ENCODE assay signal across 19 cellular contexts in genomic region chr19:34957830-34958751, GRCh38. TPM values are rescaled to one million over a fixed set of nuclear protein-coding genes. Genes with fewer than 3 reads are reported as not detected.
A peak's percentile ranks its signal among the peaks of the same experiment; 100 is the strongest.
DNase-seq lines count a peak whose midpoint lies in the region; ATAC-seq, FAIRE-seq and TF ChIP-seq lines count a peak whose summit lies in the region.
"Had no signal": no experiment of that assay in that cellular context is flagged by ENCODE, and none has a peak within 500 bp of the region (broad histone marks: within the 10 kb centered on the region; RNA-seq: fewer than 3 reads in every experiment).

No MANE protein-coding gene starts in this region.

- BruUV-seq in K562 (replicated peaks; lab: Mats Ljungman, UMichigan) = TSS peak; percentile 13

- DNase-seq in GM12892 (ENCODE audit: insufficient read length) (no peak), K562 (ENCODE audit: extremely low read depth in 1 of 4, low spot score in 3 of 4) (no peak), neuronal stem cell (ENCODE audit: low spot score) (no peak), H54 (ENCODE audit: insufficient read length, low spot score) (no peak)
- no peak for DNase-seq in natural killer cell treated with Interleukin-12 subunit alpha and Interleukin-12 subunit beta and Interleukin-15 and Interleukin-18, amount 100 ng/mL, for 72 hours (ENCODE audit: low spot score)
- DNase-seq: GM23248, Kasumi-1, NCI-H1105 treated with DMSO at 0.1 percent for 48 hours, NCI-H187 treated with DMSO at 0.1 percent for 48 hours, NCI-H2171, NCI-H446 treated with DMSO at 0.1 percent for 48 hours, NCI-H774, Peyer's patch, Right ventricle myocardium superior, SK-N-SH had no signal

- H3K9me1 ChIP-seq in K562 (ENCODE audit: control insufficient read depth, insufficient read depth, low read length) = no peaks in the 10 kb centered on the region

- H3K27ac Mint-ChIP-seq in natural killer cell treated with Interleukin-12 subunit alpha and Interleukin-12 subunit beta and Interleukin-15 and Interleukin-18, amount 100 ng/mL, for 72 hours = no peak overlapping the region
- H3K27ac Mint-ChIP-seq: B cell had no signal

- H3K23ac ChIP-seq in neuronal stem cell (ENCODE audit: low read depth, low read length, poor library complexity) = no peak overlapping the region

- CTCF ChIA-PET in K562 (lab: Yijun Ruan, JAX; ENCODE audit: low intra/inter-chr PET ratio) = no interaction called here

- no peak overlapping the region for H3K4ac ChIP-seq in neuronal stem cell (ENCODE audit: low read length)

- H3K36me3 ChIP-seq in BLaER1 (peaks cover 92% of the 10 kb centered on the region), K562 (ENCODE audit: control insufficient read depth, insufficient read depth, low read length) (peaks cover 71% of the 10 kb centered on the region), muscle layer of duodenum (ENCODE audit: control insufficient read depth in 1 of 2, insufficient read depth in 2 of 2, low read length in 2 of 2) (peaks cover 32 to 71% of the 10 kb centered on the region in 2 donors), neuronal stem cell (replicated peaks in 1 of 2; ENCODE audit: control insufficient read depth in 2 of 2, insufficient read depth in 2 of 2, low read length in 2 of 2) (peaks cover 32 to 44% of the 10 kb centered on the region in 2 donors)

- H3K27ac ChIP-seq in BLaER1 (no peak overlapping the region), K562 (ENCODE audit: extremely low read depth, low read depth, low read length) (no peak overlapping the region), muscle layer of duodenum (ENCODE audit: low read length) (no peak overlapping the region), neuronal stem cell (replicated peaks; ENCODE audit: low read length) (no peak overlapping the region)
- H3K27ac ChIP-seq: GM23248, Peyer's patch had no signal

- H2BK120ac ChIP-seq in neuronal stem cell (ENCODE audit: low read depth, low read length) = no peak overlapping the region

- H4K20me1 ChIP-seq in BLaER1 (no peaks in the 10 kb centered on the region), K562 (replicated peaks; ENCODE audit: control insufficient read depth, insufficient read depth, low read length) (no peaks in the 10 kb centered on the region)

- H3K4me2 ChIP-seq in BLaER1 = no peak overlapping the region
- no peak overlapping the region; the same call in 1 of the 2 replicates for H3K4me2 ChIP-seq in K562 (ENCODE audit: insufficient read depth, low read length)
- H3K4me2 ChIP-seq in neuronal stem cell (ENCODE audit: insufficient read depth, low read length, poor library complexity, severe bottlenecking) = no peak overlapping the region
- H3K4me2 ChIP-seq: SK-N-SH had no signal

- no peak overlapping the region for H4K91ac ChIP-seq in neuronal stem cell (ENCODE audit: low read depth, low read length, poor library complexity)

- TF ChIP-seq EP300 in K562 (IDR thresholded peaks at IDR 0.05; ENCODE audit: low read length) = no peak

- no peak for ATAC-seq in K562
- ATAC-seq in natural killer cell treated with Interleukin-12 subunit alpha and Interleukin-12 subunit beta and Interleukin-15 and Interleukin-18, amount 100 ng/mL, for 72 hours = no peak
- no peak for ATAC-seq in HG02973 (IDR thresholded peaks at IDR 0.05; ENCODE audit: unreplicated experiment)

- WGBS in K562 (ENCODE audit: insufficient coverage, low coverage, missing lambda C conversion rate) = 87% methylated on average over 22 of the region's 22 CpGs
- no CpG with 5 or more reads among the region's 22 CpGs for WGBS in neuronal stem cell (ENCODE audit: extremely low coverage in 2 of 2, insufficient read length in 2 of 2, insufficient replicate concordance in 1 of 2), 2 donors

- in situ Hi-C loops in K562 (cut with MboI) = no loop called here

- H3K4me1 ChIP-seq in BLaER1 (peaks cover 16% of the 10 kb centered on the region), K562 (replicated peaks in 1 of 2; ENCODE audit: control insufficient read depth in 2 of 2, insufficient read depth in 2 of 2, low read length in 2 of 2) (peaks cover 12 to 15% of the 10 kb centered on the region in 2 experiments; a peak in 4 of 5 replicates), muscle layer of duodenum (ENCODE audit: control insufficient read depth in 1 of 2, insufficient read depth in 2 of 2, low read length in 2 of 2) (peaks cover 7 to 13% of the 10 kb centered on the region in 2 donors), neuronal stem cell (ENCODE audit: control insufficient read depth in 2 of 2, insufficient read depth in 1 of 2, low read depth in 1 of 2, low read length in 2 of 2) (peaks cover 0 to 2% of the 10 kb centered on the region in 2 donors)

- no peak for TF ChIP-seq POLR2A in GM12892 (IDR thresholded peaks at IDR 0.05; ENCODE audit: low read depth, low read length)
- peak; percentile 57; the same call in 1 of the 2 replicates for TF ChIP-seq POLR2A in K562 (conservative IDR thresholded peaks at IDR 0.05)
- TF ChIP-seq POLR2A in H54 (IDR thresholded peaks at IDR 0.05; ENCODE audit: low read depth, low read length) = no peak

- H3K9ac ChIP-seq in BLaER1 (no peak overlapping the region), K562 (ENCODE audit: insufficient read depth in 1 of 2, low read depth in 2 of 2, low read length in 2 of 2) (no peak overlapping the region), neuronal stem cell (ENCODE audit: low read depth, low read length, poor library complexity) (no peak overlapping the region)
- H3K9ac ChIP-seq: GM23248, SK-N-SH had no signal

- no peak overlapping the region for H2AFZ ChIP-seq in K562 (ENCODE audit: low read depth, low read length)
- H2AFZ ChIP-seq in neuronal stem cell (ENCODE audit: low read length) = no peak overlapping the region
- H2AFZ ChIP-seq: GM23248 had no signal

- H4K8ac ChIP-seq in neuronal stem cell (ENCODE audit: low read depth, low read length) = no peak overlapping the region

- H3K4me3 Mint-ChIP-seq in natural killer cell treated with Interleukin-12 subunit alpha and Interleukin-12 subunit beta and Interleukin-15 and Interleukin-18, amount 100 ng/mL, for 72 hours = no peak overlapping the region
- H3K4me3 Mint-ChIP-seq: B cell had no signal

- intact Hi-C loops in K562 (cut with micrococcal nuclease) = no loop called here

- H2AK5ac ChIP-seq in neuronal stem cell (ENCODE audit: low read depth, low read length) = no peak overlapping the region

- peaks cover 38% of the 10 kb centered on the region for H3K79me2 ChIP-seq in K562 (ENCODE audit: control insufficient read depth, insufficient read depth, low read length)

- TF ChIP-seq CTCF in K562 (IDR thresholded peaks at IDR 0.05 in 2 of 3, conservative IDR thresholded peaks at IDR 0.05 in 1 of 3; ENCODE audit: insufficient read depth in 2 of 3, low read depth in 1 of 3, low read length in 3 of 3) = no peak

- H3K79me1 ChIP-seq in neuronal stem cell (ENCODE audit: low read depth, low read length) = peaks cover 2% of the 10 kb centered on the region

- POLR2A ChIA-PET in K562 (lab: Yijun Ruan, JAX) = no interaction called here

- no peak overlapping the region for H2BK5ac ChIP-seq in neuronal stem cell (ENCODE audit: low read length)

- TF ChIP-seq RAD21 in K562 (CRISPR knock-in tag; conservative IDR thresholded peaks at IDR 0.05 in 1 of 2, IDR thresholded peaks at IDR 0.05 in 1 of 2) = no peak

- H3K18ac ChIP-seq in neuronal stem cell (ENCODE audit: low read length) = no peak overlapping the region

- H3K36me3 Mint-ChIP-seq in natural killer cell treated with Interleukin-12 subunit alpha and Interleukin-12 subunit beta and Interleukin-15 and Interleukin-18, amount 100 ng/mL, for 72 hours = peaks cover 82% of the 10 kb centered on the region

- peaks cover 23 to 24% of the 10 kb centered on the region in 2 donors for H3K4me1 Mint-ChIP-seq in natural killer cell treated with Interleukin-12 subunit alpha and Interleukin-12 subunit beta and Interleukin-15 and Interleukin-18, amount 100 ng/mL, for 72 hours (ENCODE audit: low read depth in 2 of 2)

- peak overlapping the region; percentile 92 for H3K4me3 ChIP-seq in BLaER1
- H3K4me3 ChIP-seq in K562 = no peak overlapping the region
- H3K4me3 ChIP-seq in muscle layer of duodenum (ENCODE audit: low read depth in 1 of 2, low read length in 2 of 2) = peak overlapping the region; percentile 34 to 100
- H3K4me3 ChIP-seq in neuronal stem cell (ENCODE audit: low read length in 2 of 2) = no peak overlapping the region
- H3K4me3 ChIP-seq: GM23248, Peyer's patch had no signal

- H3K9me3 ChIP-seq in BLaER1 = peaks cover 98% of the 10 kb centered on the region
- peaks cover 69% of the 10 kb centered on the region for H3K9me3 ChIP-seq in K562 (replicated peaks; ENCODE audit: control insufficient read depth, insufficient read depth, low read depth, low read length)
- H3K9me3 ChIP-seq in muscle layer of duodenum (ENCODE audit: control insufficient read depth in 1 of 2, low read length in 2 of 2) = peaks cover 52 to 72% of the 10 kb centered on the region in 2 donors
- H3K9me3 ChIP-seq in neuronal stem cell (replicated peaks in 1 of 2; ENCODE audit: control insufficient read depth in 2 of 2, insufficient read depth in 1 of 2, low read depth in 1 of 2, low read length in 2 of 2) = peaks cover 39 to 67% of the 10 kb centered on the region in 2 donors

- FAIRE-seq in GM12892 (lab: Jason Lieb, UNC) = peak; percentile 14
- FAIRE-seq in K562 (lab: Jason Lieb, UNC) = no peak
- FAIRE-seq in H54 (lab: Jason Lieb, UNC) = no peak

- peaks cover 44% of the 10 kb centered on the region for H3K9me3 Mint-ChIP-seq in natural killer cell treated with Interleukin-12 subunit alpha and Interleukin-12 subunit beta and Interleukin-15 and Interleukin-18, amount 100 ng/mL, for 72 hours

- no peak overlapping the region for H3K14ac ChIP-seq in neuronal stem cell (ENCODE audit: low read length)

- H2BK15ac ChIP-seq in neuronal stem cell (ENCODE audit: low read length) = no peak overlapping the region

- H3K27me3 ChIP-seq in BLaER1 (0 out of 2 replicates have a peak, but pooled peaks cover 8% of the 10 kb centered on the region), K562 (ENCODE audit: control insufficient read depth in 2 of 2, insufficient read depth in 2 of 2, low read length in 2 of 2) (no peaks in the 10 kb centered on the region), muscle layer of duodenum (ENCODE audit: low read depth, low read length) (no peaks in the 10 kb centered on the region), neuronal stem cell (ENCODE audit: control insufficient read depth in 3 of 3, insufficient read depth in 3 of 3, low read depth in 1 of 3, low read length in 3 of 3) (peaks cover 0 to 2% (median 0%) of the 10 kb centered on the region in 3 experiments)
- H3K27me3 ChIP-seq: Peyer's patch had no signal

- no peak overlapping the region for H2BK12ac ChIP-seq in neuronal stem cell (ENCODE audit: low read length)

- no peaks in the 10 kb centered on the region for H3K27me3 Mint-ChIP-seq in natural killer cell treated with Interleukin-12 subunit alpha and Interleukin-12 subunit beta and Interleukin-15 and Interleukin-18, amount 100 ng/mL, for 72 hours
- H3K27me3 Mint-ChIP-seq: B cell had no signal

RNA-seq across cellular contexts. Expression of gene ZNF792, which starts 5.9 kb away (rescaled TPM):
- polyA plus RNA-seq in GM12892 (2012; ENCODE audit: missing spikeins) = 2.3 TPM
- total RNA-seq in K562 (2011; cell fraction: chromatin; rRNA removed; ENCODE audit: low replicate concordance) = 49.4 and 86.2 TPM in 2 replicates
- total RNA-seq in K562 (2011; cell fraction: nucleolus; rRNA removed) = 38.2 and 47.9 TPM in 2 replicates
- total RNA-seq in K562 (2011; cell fraction: nucleoplasm; rRNA removed) = 33.4 and 39.9 TPM in 2 replicates
- total RNA-seq in K562 (2014; rRNA removed) (14.5 and 14.6 TPM in 2 replicates), K562 (2014; rRNA removed; fragmentation: Illumina TruSeq; extraction: Trizol) (15.8 and 17.7 TPM in 2 replicates), K562 (2015; rRNA removed; fragmentation: Illumina TruSeq; extraction: Trizol) (10.0 and 10.4 TPM in 2 replicates), K562 (2021) (15.5 and 16.5 TPM in 2 replicates)
- polyA plus RNA-seq in K562 (2011; rRNA removed) (9.6 and 12.0 TPM in 2 replicates), K562 (2014; fragmentation: Illumina TruSeq; extraction: Trizol) (9.9 and 10.2 TPM in 2 replicates), K562 (2014; fragmentation: Nextera tagmentation; extraction: Ambion mirVana) (1 to 10 TPM; 3.3 to 3.5 TPM), K562 (2014; rRNA removed) (7.0 and 7.9 TPM in 2 replicates)
- polyA plus RNA-seq in K562 (2011; cell fraction: cytosol; rRNA removed) = 6.8 and 6.9 TPM in 2 replicates
- 17.3 and 18.8 TPM in 2 replicates for polyA plus RNA-seq in K562 (2011; cell fraction: nucleus; rRNA removed)
- 7.3 and 9.8 TPM in 2 replicates for polyA plus RNA-seq in K562 (2012)
- polyA minus RNA-seq in K562 (2011; rRNA and poly(A)+ RNA removed) = 37.5 and 38.9 TPM in 2 replicates
- polyA minus RNA-seq in K562 (2011; cell fraction: cytosol; rRNA and poly(A)+ RNA removed) = 9.4 and 17.3 TPM in 2 replicates
- polyA minus RNA-seq in K562 (2011; cell fraction: nucleus; rRNA and poly(A)+ RNA removed) = 32.0 and 50.6 TPM in 2 replicates
- polyA plus RNA-seq in neuronal stem cell (2013, experiment 1 of 2) = 2.9 TPM
- 2.7 TPM for polyA plus RNA-seq in neuronal stem cell (2013, experiment 2 of 2)
- 1 to 10 TPM; 7.7 to 8.2 TPM for total RNA-seq in natural killer cell treated with Interleukin-12 subunit alpha and Interleukin-12 subunit beta and Interleukin-15 and Interleukin-18, amount 100 ng/mL, for 72 hours

RNA-seq across cellular contexts. Expression of gene ZNF30, which starts 31.4 kb away (rescaled TPM):
- polyA plus RNA-seq in GM12892 (2012; ENCODE audit: missing spikeins) = 2.0 TPM
- total RNA-seq in K562 (2011; cell fraction: chromatin; rRNA removed; ENCODE audit: low replicate concordance) = 8.3 and 8.9 TPM in 2 replicates
- total RNA-seq in K562 (2011; cell fraction: nucleolus; rRNA removed) = 7.9 and 9.7 TPM in 2 replicates
- 5.2 and 5.6 TPM in 2 replicates for total RNA-seq in K562 (2011; cell fraction: nucleoplasm; rRNA removed)
- 7.1 and 10.8 TPM in 2 replicates for total RNA-seq in K562 (2014; rRNA removed)
- 10.7 and 11.1 TPM in 2 replicates for total RNA-seq in K562 (2014; rRNA removed; fragmentation: Illumina TruSeq; extraction: Trizol)
- 9.0 and 10.6 TPM in 2 replicates for total RNA-seq in K562 (2015; rRNA removed; fragmentation: Illumina TruSeq; extraction: Trizol)
- total RNA-seq in K562 (2021) = 10.3 and 11.4 TPM in 2 replicates
- polyA plus RNA-seq in K562 (2011; rRNA removed) = 8.3 and 9.7 TPM in 2 replicates
- polyA plus RNA-seq in K562 (2011; cell fraction: cytosol; rRNA removed) = 4.2 and 6.0 TPM in 2 replicates
- 5.6 and 6.1 TPM in 2 replicates for polyA plus RNA-seq in K562 (2011; cell fraction: nucleus; rRNA removed)
- 6.8 and 8.6 TPM in 2 replicates for polyA plus RNA-seq in K562 (2012)
- 8.3 and 9.8 TPM in 2 replicates for polyA plus RNA-seq in K562 (2014; fragmentation: Illumina TruSeq; extraction: Trizol)
- polyA plus RNA-seq in K562 (2014; fragmentation: Nextera tagmentation; extraction: Ambion mirVana) = 10 to 100 TPM in 1 of 2 experiments, 1 to 10 TPM in 1; 9.2 to 13.4 TPM
- polyA plus RNA-seq in K562 (2014; rRNA removed) = 7.3 and 7.6 TPM in 2 replicates
- 12.3 and 15.3 TPM in 2 replicates for polyA minus RNA-seq in K562 (2011; rRNA and poly(A)+ RNA removed)
- polyA minus RNA-seq in K562 (2011; cell fraction: cytosol; rRNA and poly(A)+ RNA removed) = 4.3 and 6.1 TPM in 2 replicates
- 10.9 and 11.2 TPM in 2 replicates for polyA minus RNA-seq in K562 (2011; cell fraction: nucleus; rRNA and poly(A)+ RNA removed)
- 4.5 TPM for polyA plus RNA-seq in neuronal stem cell (2013, experiment 1 of 2)
- 4.1 TPM for polyA plus RNA-seq in neuronal stem cell (2013, experiment 2 of 2)
- total RNA-seq in natural killer cell treated with Interleukin-12 subunit alpha and Interleukin-12 subunit beta and Interleukin-15 and Interleukin-18, amount 100 ng/mL, for 72 hours = 1 to 10 TPM; 3.1 to 6.6 TPM

RNA-seq across cellular contexts. Expression of gene GRAMD1A, which starts 42.0 kb away (rescaled TPM):
- polyA plus RNA-seq in GM12892 (2012; ENCODE audit: missing spikeins) = 44.0 TPM
- total RNA-seq in K562 (2011; cell fraction: chromatin; rRNA removed; ENCODE audit: low replicate concordance) = 167 and 288 TPM in 2 replicates
- 130 and 133 TPM in 2 replicates for total RNA-seq in K562 (2011; cell fraction: nucleolus; rRNA removed)
- 132 and 192 TPM in 2 replicates for total RNA-seq in K562 (2011; cell fraction: nucleoplasm; rRNA removed)
- total RNA-seq in K562 (2014; rRNA removed) (41.8 and 47.0 TPM in 2 replicates), K562 (2014; rRNA removed; fragmentation: Illumina TruSeq; extraction: Trizol) (13.9 and 16.4 TPM in 2 replicates), K562 (2015; rRNA removed; fragmentation: Illumina TruSeq; extraction: Trizol) (19.4 and 20.5 TPM in 2 replicates), K562 (2021) (58.7 and 62.5 TPM in 2 replicates)
- polyA plus RNA-seq in K562 (2011; rRNA removed) (39.4 and 54.3 TPM in 2 replicates), K562 (2014; fragmentation: Illumina TruSeq; extraction: Trizol) (38.5 and 54.1 TPM in 2 replicates), K562 (2014; fragmentation: Nextera tagmentation; extraction: Ambion mirVana) (1 to 10 TPM; 1.4 to 1.7 TPM), K562 (2014; rRNA removed) (61.7 and 63.8 TPM in 2 replicates)
- 51.1 and 57.8 TPM in 2 replicates for polyA plus RNA-seq in K562 (2011; cell fraction: cytosol; rRNA removed)
- 131 and 183 TPM in 2 replicates for polyA plus RNA-seq in K562 (2011; cell fraction: nucleus; rRNA removed)
- polyA plus RNA-seq in K562 (2012) = 35.7 and 68.6 TPM in 2 replicates
- polyA minus RNA-seq in K562 (2011; rRNA and poly(A)+ RNA removed) = 41.4 and 44.4 TPM in 2 replicates
- 39.7 and 39.8 TPM in 2 replicates for polyA minus RNA-seq in K562 (2011; cell fraction: cytosol; rRNA and poly(A)+ RNA removed)
- 31.2 and 45.4 TPM in 2 replicates for polyA minus RNA-seq in K562 (2011; cell fraction: nucleus; rRNA and poly(A)+ RNA removed)
- polyA plus RNA-seq in neuronal stem cell (2013, experiment 1 of 2) = 74.8 TPM
- 73.3 TPM for polyA plus RNA-seq in neuronal stem cell (2013, experiment 2 of 2)
- 100 to 1,000 TPM in 1 of 2 donors, 10 to 100 TPM in 1; 57.8 to 106 TPM for total RNA-seq in natural killer cell treated with Interleukin-12 subunit alpha and Interleukin-12 subunit beta and Interleukin-15 and Interleukin-18, amount 100 ng/mL, for 72 hours

Comparison
In these comparisons a context has a peak if more than half of its experiments do, and no peak if none do; other contexts are left out.
1. H3K4me3 ChIP-seq: peak in BLaER1 (single experiment) and muscle layer of duodenum (2 of 2); none in K562 (single experiment) and neuronal stem cell (0 of 2).